Comparison of ENCODE assay signal across 7 cellular contexts in the genomic region with DNA sequence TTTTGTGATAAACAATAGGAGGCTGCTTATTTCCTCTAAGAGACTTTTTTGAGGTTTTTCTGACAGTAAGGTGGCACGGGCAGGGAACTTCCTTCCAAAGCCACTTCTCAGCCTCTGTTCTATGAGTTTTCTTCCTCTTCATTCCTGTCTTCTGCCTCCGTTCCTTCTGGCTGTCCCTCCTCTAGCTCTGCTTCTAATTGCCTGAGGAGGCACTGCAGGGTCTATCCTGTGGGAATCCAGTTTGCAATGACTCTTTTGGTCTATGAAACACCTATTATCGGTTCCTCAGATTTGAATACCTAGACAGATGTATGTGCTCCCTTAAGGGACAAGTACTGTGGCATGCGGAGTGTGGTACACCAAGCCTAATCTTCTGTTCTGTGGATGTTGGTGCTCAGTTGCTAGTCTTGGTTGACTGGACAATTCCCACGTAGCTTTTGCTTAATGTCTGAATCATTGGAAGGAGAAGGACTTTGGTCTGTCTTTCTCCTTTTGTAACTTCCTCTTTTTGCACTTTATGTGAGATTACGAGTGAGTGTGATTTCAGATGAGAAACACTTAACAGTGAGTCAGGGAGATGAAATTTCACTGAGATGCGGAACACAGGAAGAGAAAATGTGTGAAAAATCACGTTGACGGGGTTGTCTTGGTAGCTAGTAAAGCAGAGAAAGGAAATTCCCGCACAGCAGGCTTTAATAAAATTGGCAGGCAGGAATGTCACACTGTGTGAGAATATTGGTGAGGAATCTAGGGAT.
DNase-seq lines count a peak whose midpoint lies in the region; ATAC-seq and TF ChIP-seq lines count a peak whose summit lies in the region.

No MANE protein-coding gene starts in this region.

- ATAC-seq in GM19395 (IDR thresholded peaks at IDR 0.05; ENCODE audit: unreplicated experiment) (peak; percentile 52), HG03520 (IDR thresholded peaks at IDR 0.05; ENCODE audit: unreplicated experiment) (peak; percentile 58)

- TF ChIP-seq EP300 in sigmoid colon (IDR thresholded peaks at IDR 0.05): no peak

- H3K36me3 ChIP-seq in effector memory CD4-positive, alpha-beta T cell (ENCODE audit: control insufficient read depth, insufficient read depth, low read length): no peaks in the 10 kb centered on the region
- no peaks in the 10 kb centered on the region for H3K36me3 ChIP-seq in sigmoid colon

- H3K4me1 ChIP-seq in effector memory CD4-positive, alpha-beta T cell (ENCODE audit: control insufficient read depth, insufficient read depth, low read length, poor library complexity, severe bottlenecking): no peaks in the 10 kb centered on the region
- no peaks in the 10 kb centered on the region for H3K4me1 ChIP-seq in sigmoid colon

- intact Hi-C loops in sigmoid colon (cut with DNase I): no loop called here

- TF ChIP-seq POLR2A in sigmoid colon (IDR thresholded peaks at IDR 0.05): no peak

- no peaks in the 10 kb centered on the region for H3K9me3 ChIP-seq in effector memory CD4-positive, alpha-beta T cell (ENCODE audit: control insufficient read depth, low read length)
- no peaks in the 10 kb centered on the region for H3K9me3 ChIP-seq in sigmoid colon

- no peaks in the 10 kb centered on the region for H3K27me3 ChIP-seq in effector memory CD4-positive, alpha-beta T cell (replicated peaks; ENCODE audit: control insufficient read depth, insufficient read depth, low read length, poor library complexity, severe bottlenecking)
- H3K27me3 ChIP-seq in sigmoid colon: no peaks in the 10 kb centered on the region

- no peak overlapping the region for H3K27ac ChIP-seq in effector memory CD4-positive, alpha-beta T cell (ENCODE audit: insufficient read depth, low read length, poor library complexity, severe bottlenecking)
- H3K27ac ChIP-seq in sigmoid colon: no peak overlapping the region

- no peak overlapping the region for H3K4me3 ChIP-seq in cardiac fibroblast (replicated peaks in 1 of 2; ENCODE audit: low read depth in 2 of 2, low read length in 2 of 2)
- no peak overlapping the region for H3K4me3 ChIP-seq in effector memory CD4-positive, alpha-beta T cell (ENCODE audit: insufficient read depth, low read depth, low read length, poor library complexity, severe bottlenecking)
- no peak overlapping the region for H3K4me3 ChIP-seq in sigmoid colon

- TF ChIP-seq CTCF in cardiac fibroblast (IDR thresholded peaks at IDR 0.05; ENCODE audit: low read depth, low read length) (no peak), sigmoid colon (IDR thresholded peaks at IDR 0.05) (no peak)

- 54 to 74% methylated on average over 10 of the region's 10 CpGs for WGBS in sigmoid colon, 2 donors

- DNase-seq in cardiac fibroblast (ENCODE audit: low read depth in 2 of 2) (peak; percentile 80 to 88), hepatic stellate cell (ENCODE audit: low spot score) (no peak), sigmoid colon (no peak), mucosa of gallbladder (ENCODE audit: low spot score) (no peak)
- no peak for DNase-seq in effector memory CD4-positive, alpha-beta T cell

Comparison
In these comparisons a context has a peak if more than half of its experiments do, and no peak if none do; other contexts are left out.
1. DNase-seq: peak in cardiac fibroblast (2 of 2); none in effector memory CD4-positive, alpha-beta T cell (0 of 3), hepatic stellate cell (single experiment), sigmoid colon (single experiment) and mucosa of gallbladder (single experiment).